Comparison of ENCODE assay signal across 21 cellular contexts in the genomic region with DNA sequence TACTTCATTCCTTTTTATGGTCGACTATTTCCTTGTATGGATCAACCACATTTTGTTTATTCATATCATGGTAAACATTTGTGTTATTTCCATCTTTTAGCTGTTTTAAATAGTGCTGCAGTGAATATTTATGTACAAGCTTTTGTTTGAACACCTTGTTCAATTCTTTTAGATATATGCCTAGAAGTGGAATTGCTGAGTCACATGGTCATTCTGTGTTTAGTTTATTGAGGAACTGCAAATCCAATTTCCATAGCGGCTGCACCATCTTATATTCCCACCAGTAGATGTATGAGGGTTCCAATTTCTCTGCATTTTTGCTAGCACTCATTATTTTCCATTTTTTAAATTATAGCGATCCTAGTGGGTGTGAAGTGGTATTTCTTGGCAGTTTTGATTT.
DNase-seq lines count a peak whose midpoint lies in the region; ATAC-seq, FAIRE-seq and TF ChIP-seq lines count a peak whose summit lies in the region.
"Had no signal": no experiment of that assay in that cellular context is flagged by ENCODE, and none has a peak within 500 bp of the region (broad histone marks: within the 10 kb centered on the region; RNA-seq: fewer than 3 reads in every experiment).

No MANE protein-coding gene starts in this region.

- H3K4me1 ChIP-seq in GM23338 (ENCODE audit: insufficient read depth) (no peaks in the 10 kb centered on the region), K562 (replicated peaks in 1 of 2; ENCODE audit: control insufficient read depth in 2 of 2, insufficient read depth in 2 of 2, low read length in 2 of 2) (no peaks in the 10 kb centered on the region), smooth muscle cell (ENCODE audit: low read depth) (no peaks in the 10 kb centered on the region)
- H3K4me1 ChIP-seq: BLaER1, Caco-2 had no signal

- POLR2A ChIA-PET in K562 (lab: Yijun Ruan, JAX): interaction anchor here (0.6 to 2.4 kb wide), 3 partner anchors 10 to 356 kb away, joined by 3 to 12 read pairs (median 3); no protein-coding TSS in a partner anchor

- H3K4me3 ChIP-seq in GM23338: no peak overlapping the region
- no peak overlapping the region for H3K4me3 ChIP-seq in K562
- no peak overlapping the region for H3K4me3 ChIP-seq in smooth muscle cell
- H3K4me3 ChIP-seq: BLaER1 had no signal

- no peak for TF ChIP-seq EP300 in K562 (IDR thresholded peaks at IDR 0.05; ENCODE audit: low read length)

- H3K27ac ChIP-seq in 22Rv1 (peak overlapping the region; percentile 26), GM23338 (ENCODE audit: low read depth) (no peak overlapping the region), K562 (ENCODE audit: extremely low read depth, low read depth, low read length) (no peak overlapping the region), smooth muscle cell (ENCODE audit: low read depth) (no peak overlapping the region)
- H3K27ac ChIP-seq: BLaER1, C4-2B had no signal

- TF ChIP-seq RAD21 in K562 (CRISPR knock-in tag; conservative IDR thresholded peaks at IDR 0.05 in 1 of 2, IDR thresholded peaks at IDR 0.05 in 1 of 2): no peak

- H3K27me3 ChIP-seq in GM23338 (ENCODE audit: insufficient read depth): no peaks in the 10 kb centered on the region
- no peaks in the 10 kb centered on the region for H3K27me3 ChIP-seq in K562 (ENCODE audit: control insufficient read depth in 2 of 2, insufficient read depth in 2 of 2, low read length in 2 of 2)
- no peaks in the 10 kb centered on the region for H3K27me3 ChIP-seq in smooth muscle cell (ENCODE audit: low read depth)
- H3K27me3 ChIP-seq: BLaER1 had no signal

- H3K9ac ChIP-seq in K562 (ENCODE audit: insufficient read depth in 1 of 2, low read depth in 2 of 2, low read length in 2 of 2) (no peak overlapping the region), smooth muscle cell (ENCODE audit: low read depth) (no peak overlapping the region)
- H3K9ac ChIP-seq: BLaER1 had no signal

- no TSS peak for BruUV-seq in K562 (replicated peaks; lab: Mats Ljungman, UMichigan)

- TF ChIP-seq POLR2A in K562 (conservative IDR thresholded peaks at IDR 0.05): no peak

- H2AFZ ChIP-seq in GM23338: no peak overlapping the region
- no peak overlapping the region for H2AFZ ChIP-seq in K562 (ENCODE audit: low read depth, low read length)
- no peak overlapping the region for H2AFZ ChIP-seq in smooth muscle cell (ENCODE audit: low read depth)

- no peak overlapping the region for H3K4me2 ChIP-seq in GM23338
- H3K4me2 ChIP-seq in K562 (ENCODE audit: insufficient read depth, low read length): no peak overlapping the region
- no peak overlapping the region for H3K4me2 ChIP-seq in smooth muscle cell
- H3K4me2 ChIP-seq: BLaER1 had no signal

- no peak overlapping the region for H3K4me3 Mint-ChIP-seq in GM23338
- H3K4me3 Mint-ChIP-seq: B cell; CD4-positive, CD25-positive, alpha-beta regulatory T cell; CD8-positive, alpha-beta T cell had no signal

- ATAC-seq in GM23338 (no peak), K562 (no peak), GM19467 (IDR thresholded peaks at IDR 0.05; ENCODE audit: unreplicated experiment) (no peak)
- ATAC-seq: CD8-positive, alpha-beta T cell had no signal

- no peak for FAIRE-seq in K562 (lab: Jason Lieb, UNC)
- FAIRE-seq: GM12891, GM18507, H1 had no signal

- intact Hi-C loops in K562 (cut with micrococcal nuclease): no loop called here

- WGBS in K562 (ENCODE audit: insufficient coverage, low coverage, missing lambda C conversion rate): 54% methylated on average over 3 of the region's 3 CpGs
- WGBS in smooth muscle cell (ENCODE audit: low lambda C conversion rate): 96% methylated on average over 3 of the region's 3 CpGs

- H3K9me1 ChIP-seq in K562 (ENCODE audit: control insufficient read depth, insufficient read depth, low read length): no peaks in the 10 kb centered on the region

- H3F3A ChIP-seq in GM23338 (replicated peaks; ENCODE audit: low read depth): no peaks in the 10 kb centered on the region
- no peaks in the 10 kb centered on the region for H3F3A ChIP-seq in smooth muscle cell (ENCODE audit: low read depth)

- in situ Hi-C loops in K562 (cut with MboI): no loop called here

- no peaks in the 10 kb centered on the region for H3K9me2 ChIP-seq in GM23338 (ENCODE audit: insufficient read depth)

- H3K4me1 Mint-ChIP-seq in GM23338: no peaks in the 10 kb centered on the region
- H3K4me1 Mint-ChIP-seq: B cell had no signal

- CTCF ChIA-PET in K562 (lab: Yijun Ruan, JAX; ENCODE audit: low intra/inter-chr PET ratio): no interaction called here

- H3K9me3 Mint-ChIP-seq in GM23338: no peaks in the 10 kb centered on the region
- H3K9me3 Mint-ChIP-seq: CD4-positive, CD25-positive, alpha-beta regulatory T cell; CD8-positive, alpha-beta T cell had no signal

- TF ChIP-seq CTCF in 22Rv1 (IDR thresholded peaks at IDR 0.05): no peak
- no peak for TF ChIP-seq CTCF in GM23338 (conservative IDR thresholded peaks at IDR 0.05; ENCODE audit: low read depth in 2 of 2)
- no peak for TF ChIP-seq CTCF in K562 (IDR thresholded peaks at IDR 0.05 in 2 of 3, conservative IDR thresholded peaks at IDR 0.05 in 1 of 3; ENCODE audit: insufficient read depth in 2 of 3, low read depth in 1 of 3, low read length in 3 of 3)
- no peak for TF ChIP-seq CTCF in smooth muscle cell (IDR thresholded peaks at IDR 0.05; ENCODE audit: borderline replicate concordance, insufficient read depth, poor library complexity, severe bottlenecking)

- H3K79me2 ChIP-seq in GM23338 (replicated peaks; ENCODE audit: insufficient read depth): 0 out of 2 replicates have a peak, but pooled peaks cover 4% of the 10 kb centered on the region
- H3K79me2 ChIP-seq in K562 (ENCODE audit: control insufficient read depth, insufficient read depth, low read length): no peaks in the 10 kb centered on the region
- peaks cover 8% of the 10 kb centered on the region for H3K79me2 ChIP-seq in smooth muscle cell (ENCODE audit: low read depth)

- DNase-seq in GM23338 (ENCODE audit: low spot score) (no peak), NCI-H526 treated with DMSO at 0.1 percent for 48 hours (lab: John Stamatoyannopoulos, UW) (peak; percentile 81), K562 (ENCODE audit: extremely low read depth in 1 of 4, low spot score in 3 of 4) (no peak), DMS79 treated with DMSO at 0.1 percent for 48 hours (lab: John Stamatoyannopoulos, UW) (no peak), smooth muscle cell (lab: John Stamatoyannopoulos, UW; ENCODE audit: unreplicated experiment) (no peak)
- DNase-seq: Caco-2; CD4-positive, CD25-positive, alpha-beta regulatory T cell; CD8-positive, alpha-beta T cell; DMS153; EL; GDM1; H7; HCEC 1CT had no signal

- H3K9me3 ChIP-seq in K562 (replicated peaks; ENCODE audit: control insufficient read depth, insufficient read depth, low read depth, low read length) (no peaks in the 10 kb centered on the region), smooth muscle cell (replicated peaks; ENCODE audit: low read depth) (no peaks in the 10 kb centered on the region)
- H3K9me3 ChIP-seq: BLaER1, Caco-2 had no signal

- H4K20me1 ChIP-seq in GM23338 (replicated peaks; ENCODE audit: insufficient read depth): no peaks in the 10 kb centered on the region; the same call in none of the 2 replicates
- H4K20me1 ChIP-seq in K562 (replicated peaks; ENCODE audit: control insufficient read depth, insufficient read depth, low read length): no peaks in the 10 kb centered on the region
- peaks cover 28% of the 10 kb centered on the region for H4K20me1 ChIP-seq in smooth muscle cell (ENCODE audit: low read depth)

- H3K36me3 Mint-ChIP-seq in GM23338 (ENCODE audit: low read depth): peaks cover 29% of the 10 kb centered on the region

- peak overlapping the region; percentile 59; the same call in 1 of the 2 replicates for H3K27ac Mint-ChIP-seq in GM23338
- H3K27ac Mint-ChIP-seq: B cell; CD4-positive, CD25-positive, alpha-beta regulatory T cell; CD8-positive, alpha-beta T cell had no signal

- peaks cover 8% of the 10 kb centered on the region for H3K36me3 ChIP-seq in GM23338 (ENCODE audit: insufficient read depth)
- peaks cover 27% of the 10 kb centered on the region; the same call in 1 of the 3 replicates for H3K36me3 ChIP-seq in K562 (ENCODE audit: control insufficient read depth, insufficient read depth, low read length)
- peaks cover 6% of the 10 kb centered on the region for H3K36me3 ChIP-seq in smooth muscle cell (ENCODE audit: low read depth)

- H3K27me3 Mint-ChIP-seq in GM23338 (ENCODE audit: insufficient read depth, low read depth, poor library complexity): peaks cover 4% of the 10 kb centered on the region
- H3K27me3 Mint-ChIP-seq: B cell; CD4-positive, CD25-positive, alpha-beta regulatory T cell had no signal

TF ChIP-seq in GM23338, 12 proteins besides CTCF, POLR2A, EP300 and RAD21 (continues in another document):
- no peak for TF ChIP-seq POLR2AphosphoS5 (IDR thresholded peaks at IDR 0.05; ENCODE audit: low read depth)

TF ChIP-seq in K562, 482 proteins besides CTCF, POLR2A, EP300 and RAD21:
- TF ChIP-seq ZNF583 (CRISPR knock-in tag; IDR thresholded peaks at IDR 0.05): no peak
- TF ChIP-seq MAFF (IDR thresholded peaks at IDR 0.05; ENCODE audit: low read length): 0 out of 2 replicates have a peak, but pooled peaks have one; percentile 33
- TF ChIP-seq, protein P1, sequence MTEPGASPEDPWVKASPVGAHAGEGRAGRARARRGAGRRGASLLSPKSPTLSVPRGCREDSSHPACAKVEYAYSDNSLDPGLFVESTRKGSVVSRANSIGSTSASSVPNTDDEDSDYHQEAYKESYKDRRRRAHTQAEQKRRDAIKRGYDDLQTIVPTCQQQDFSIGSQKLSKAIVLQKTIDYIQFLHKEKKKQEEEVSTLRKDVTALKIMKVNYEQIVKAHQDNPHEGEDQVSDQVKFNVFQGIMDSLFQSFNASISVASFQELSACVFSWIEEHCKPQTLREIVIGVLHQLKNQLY (CRISPR knock-in tag; conservative IDR thresholded peaks at IDR 0.05): no peak
- peak; percentile 24; the same call in 1 of the 2 replicates for TF ChIP-seq MAFK (IDR thresholded peaks at IDR 0.05; ENCODE audit: low read length)
- TF ChIP-seq MAFG (tag; conservative IDR thresholded peaks at IDR 0.05): peak; percentile 75
- TF ChIP-seq NFE2 (IDR thresholded peaks at IDR 0.05; ENCODE audit: low read depth): peak; percentile 57; the same call in 1 of the 2 replicates
- peak; percentile 56 for TF ChIP-seq C11orf30 (IDR thresholded peaks at IDR 0.05; ENCODE audit: low read depth)
- TF ChIP-seq ZNF316 (IDR thresholded peaks at IDR 0.05): peak; percentile 72
